In genomic region chrX:139691493-139691842, GRCh38 we compare ENCODE assay signal across 10 cellular contexts. TPM values are rescaled to one million over a fixed set of nuclear protein-coding genes. Genes with fewer than 3 reads are reported as not detected.
DNase-seq lines count a peak whose midpoint lies in the region; ATAC-seq lines count a peak whose summit lies in the region.
"Had no signal": no experiment of that assay in that cellular context is flagged by ENCODE, and none has a peak within 500 bp of the region (broad histone marks: within the 10 kb centered on the region; RNA-seq: fewer than 3 reads in every experiment).

No MANE protein-coding gene starts in this region.

- peaks cover 0 to 4% (median 0%) of the 10 kb centered on the region in 5 donors for H3K9me3 ChIP-seq in subcutaneous abdominal adipose tissue (ENCODE audit: control insufficient read depth in 5 of 5, low read length in 5 of 5)

- peaks cover 2 to 16% (median 12%) of the 10 kb centered on the region in 5 donors for H3K4me1 ChIP-seq in subcutaneous abdominal adipose tissue (ENCODE audit: control insufficient read depth in 5 of 5, insufficient read depth in 5 of 5, low read length in 5 of 5)

- peak; percentile 25 for DNase-seq in NCI-H748 (lab: John Stamatoyannopoulos, UW; ENCODE audit: unreplicated experiment)
- no peak for DNase-seq in NCI-H748 treated with DMSO at 0.1 percent for 48 hours (lab: John Stamatoyannopoulos, UW)
- peak; percentile 29 for DNase-seq in astrocyte of the hippocampus (ENCODE audit: low read depth, low spot score)
- DNase-seq in immature natural killer cell = no peak
- no peak for DNase-seq in NK-92 treated with Interleukin-12 subunit alpha and Interleukin-12 subunit beta, amount 100 ng/mL, for 24 hours (lab: John Stamatoyannopoulos, UW)
- no peak for DNase-seq in activated CD4-positive, alpha-beta T cell treated with anti-CD3 and anti-CD28 coated beads for 48 hours
- DNase-seq: WERI-Rb-1 had no signal

- peaks cover 0 to 3% of the 10 kb centered on the region in 2 donors for H3K4me1 Mint-ChIP-seq in immature natural killer cell

- ATAC-seq in HG03442 (IDR thresholded peaks at IDR 0.05; ENCODE audit: unreplicated experiment) = no peak
- ATAC-seq: esophagus mucosa had no signal

- H3K27ac Mint-ChIP-seq in immature natural killer cell = no peak overlapping the region

- H3K4me3 Mint-ChIP-seq in immature natural killer cell = peak overlapping the region; percentile 72 to 84 (median 78)

- H3K27ac ChIP-seq in subcutaneous abdominal adipose tissue (ENCODE audit: low read depth, low read length) = no peak overlapping the region
- H3K27ac ChIP-seq: WERI-Rb-1 had no signal

- H3K36me3 Mint-ChIP-seq in immature natural killer cell = no peaks in the 10 kb centered on the region

- H3K36me3 ChIP-seq in subcutaneous abdominal adipose tissue (ENCODE audit: control insufficient read depth in 5 of 5, insufficient read depth in 5 of 5, low read length in 5 of 5) = no peaks in the 10 kb centered on the region
- H3K36me3 ChIP-seq: WERI-Rb-1 had no signal

- no peak overlapping the region for H3K9ac ChIP-seq in subcutaneous abdominal adipose tissue (ENCODE audit: low read length in 5 of 5)

- no peaks in the 10 kb centered on the region for H3K9me3 Mint-ChIP-seq in immature natural killer cell

- H3K4me3 ChIP-seq in subcutaneous abdominal adipose tissue (ENCODE audit: low read depth in 1 of 5, low read length in 5 of 5) = peak overlapping the region in 4 of 5 donors; percentile 19 to 56 (median 46)

- peaks cover 0 to 7% (median 5%) of the 10 kb centered on the region in 3 donors for H3K27me3 Mint-ChIP-seq in immature natural killer cell (ENCODE audit: low read depth in 3 of 3)

- H3K27me3 ChIP-seq in subcutaneous abdominal adipose tissue (ENCODE audit: control insufficient read depth in 5 of 5, insufficient read depth in 4 of 5, low read length in 5 of 5) = peaks cover 7 to 24% (median 16%) of the 10 kb centered on the region in 5 donors

RNA-seq across cellular contexts. Expression of gene MCF2, which starts 16.5 kb away (rescaled TPM):
- 1 to 10 TPM in 1 of 3 donors, under 1 TPM in 1, not detected in 1; 0.20 to 1.3 TPM for polyA plus RNA-seq in immature natural killer cell

Comparison
In these comparisons a context has a peak if more than half of its experiments do, and no peak if none do; other contexts are left out.
1. DNase-seq: peak in NCI-H748 (single experiment) and astrocyte of the hippocampus (single experiment); none in NCI-H748 treated with DMSO at 0.1 percent for 48 hours (single experiment), immature natural killer cell (0 of 3), NK-92 treated with Interleukin-12 subunit alpha and Interleukin-12 subunit beta, amount 100 ng/mL, for 24 hours (single experiment) and activated CD4-positive, alpha-beta T cell treated with anti-CD3 and anti-CD28 coated beads for 48 hours (single experiment).